ENCODE assay signal across 26 cellular contexts in genomic region chr21:29481081-29481480, GRCh38.
"Had no signal": no experiment of that assay in that cellular context is flagged by ENCODE, and none has a peak within 500 bp of the region (broad histone marks: within the 10 kb centered on the region; RNA-seq: fewer than 3 reads in every experiment).

No MANE protein-coding gene starts in this region.

- H3K36me3 ChIP-seq: lower lobe of right lung, neural progenitor cell, right lobe of liver, thoracic aorta, tibial nerve, upper lobe of left lung had no signal

- H3K27me3 ChIP-seq: neural progenitor cell, right lobe of liver, tibial nerve, upper lobe of left lung had no signal

- ATAC-seq: effector memory CD8-positive, alpha-beta T cell; left colon; left ventricle myocardium superior; lower lobe of right lung; right lobe of liver; stimulated activated naive B cell treated with anti-CD40 and anti-IgM and Interleukin-4, amounts not matched to agents 10 μg/mL and 1 μg/mL and 100 μg/mL, for 72 hours had no signal

- H3K9ac ChIP-seq: neural progenitor cell, parathyroid adenoma had no signal

- H3K9me3 ChIP-seq: lower lobe of right lung, right lobe of liver, thoracic aorta, tibial nerve, upper lobe of left lung had no signal

- H3K4me2 ChIP-seq: neural progenitor cell had no signal

- DNase-seq: effector memory CD8-positive, alpha-beta T cell; foreskin melanocyte; hypothalamus; immature natural killer cell; islet precursor cell; kidney glomerular epithelial cell; left colon; left ventricle myocardium superior; lower lobe of right lung; naive B cell; right lobe of liver; small intestine; stimulated activated CD4-positive, alpha-beta T cell treated with anti-CD3 and anti-CD28 coated beads, Interleukin-15, amount 100 ng/mL, for 24 hours; stimulated activated CD4-positive, alpha-beta T cell treated with anti-CD3 and anti-CD28 coated beads, Interleukin-2, amount 100 ng/mL, for 48 hours; stimulated activated naive B cell treated with anti-CD40 and anti-IgM and Interleukin-4, amounts not matched to agents 10 μg/mL and 1 μg/mL and 100 μg/mL, for 72 hours; upper lobe of left lung had no signal

- H3K27ac ChIP-seq: coronary artery, lower lobe of right lung, neural progenitor cell, parathyroid adenoma, right lobe of liver, thoracic aorta, tibial nerve, upper lobe of left lung had no signal

- H3K79me2 ChIP-seq: parathyroid adenoma had no signal

- H3K9me3 Mint-ChIP-seq: immature natural killer cell, nephron had no signal

- FAIRE-seq: endometrium, small intestine, urothelium cell line had no signal

- H3K4me1 ChIP-seq: lower lobe of right lung, neural progenitor cell, parathyroid adenoma, right lobe of liver had no signal

- H3K4me3 Mint-ChIP-seq: effector memory CD8-positive, alpha-beta T cell; immature natural killer cell; naive B cell; nephron; neural progenitor cell; stimulated activated naive B cell treated with anti-CD40 and anti-IgM and Interleukin-4, amounts not matched to agents 10 μg/mL and 1 μg/mL and 100 μg/mL, for 72 hours; stimulated activated naive CD8-positive, alpha-beta T cell treated with anti-CD3 and anti-CD28 coated beads, Interleukin-15, Interleukin-2, amounts not matched to agents 100 ng/mL and 50 ng/mL, for 24 hours had no signal

- H3K27me3 Mint-ChIP-seq: effector memory CD8-positive, alpha-beta T cell; naive B cell; progenitor cell of endocrine pancreas; stimulated activated naive B cell treated with anti-CD40 and anti-IgM and Interleukin-4, amounts not matched to agents 10 μg/mL and 1 μg/mL and 100 μg/mL, for 72 hours; stimulated activated naive CD8-positive, alpha-beta T cell treated with anti-CD3 and anti-CD28 coated beads, Interleukin-15, Interleukin-2, amounts not matched to agents 100 ng/mL and 50 ng/mL, for 24 hours had no signal

- H3K4me3 ChIP-seq: coronary artery, lower lobe of right lung, neural progenitor cell, right lobe of liver, thoracic aorta, tibial nerve, upper lobe of left lung had no signal

- H3K27ac Mint-ChIP-seq: effector memory CD8-positive, alpha-beta T cell; immature natural killer cell; naive B cell; nephron; neural progenitor cell; progenitor cell of endocrine pancreas; stimulated activated naive B cell treated with anti-CD40 and anti-IgM and Interleukin-4, amounts not matched to agents 10 μg/mL and 1 μg/mL and 100 μg/mL, for 72 hours; stimulated activated naive CD8-positive, alpha-beta T cell treated with anti-CD3 and anti-CD28 coated beads, Interleukin-15, Interleukin-2, amounts not matched to agents 100 ng/mL and 50 ng/mL, for 24 hours had no signal

- H2AFZ ChIP-seq: neural progenitor cell, parathyroid adenoma had no signal
